ENCODE assay signal across 8 cellular contexts in the genomic region with DNA sequence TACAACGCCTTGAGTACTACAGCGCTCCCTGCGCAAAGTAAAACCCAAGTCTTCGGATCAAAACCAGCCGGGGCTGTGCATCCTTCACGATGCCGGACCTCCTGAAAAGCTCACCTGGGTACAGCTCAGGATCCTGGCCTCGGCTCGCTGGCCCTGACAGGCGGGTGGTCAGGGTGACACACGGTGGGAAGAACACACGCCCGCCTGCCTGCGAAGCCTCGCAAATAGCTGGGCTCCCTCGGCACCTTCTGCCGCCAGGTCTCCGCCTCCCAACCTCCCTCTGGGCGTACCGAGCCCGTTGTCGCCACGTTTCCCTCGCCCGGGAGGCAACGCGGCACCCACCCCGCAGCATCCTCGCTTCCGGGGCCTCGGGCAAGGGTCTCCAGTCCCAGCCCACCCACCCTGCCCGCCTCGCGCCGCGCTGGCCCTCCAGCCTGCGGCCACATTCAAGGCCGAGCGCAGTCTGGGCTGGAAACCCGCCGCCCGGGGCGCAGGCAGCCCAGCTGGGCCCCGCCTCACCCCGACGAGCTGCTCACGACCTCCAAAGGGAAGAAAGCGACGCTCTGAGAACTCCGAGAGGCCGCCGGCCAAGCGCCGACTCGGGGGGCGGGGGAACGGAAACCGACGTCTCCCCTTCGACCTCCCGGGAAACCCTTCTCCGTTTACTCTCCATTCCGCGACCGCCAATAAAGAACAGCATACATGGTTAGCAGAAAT. TPM values are rescaled to one million over a fixed set of nuclear protein-coding genes. Genes with fewer than 3 reads are reported as not detected.
A peak's percentile ranks its signal among the peaks of the same experiment; 100 is the strongest.
DNase-seq lines count a peak whose midpoint lies in the region; ATAC-seq and TF ChIP-seq lines count a peak whose summit lies in the region.

No MANE protein-coding gene starts in this region.

- H3K9ac ChIP-seq in BLaER1: peak overlapping the region; percentile 78

- peak overlapping the region; percentile 86 for H3K4me2 ChIP-seq in BLaER1

- 0 out of 2 replicates have a peak, but pooled peaks cover 4% of the 10 kb centered on the region for H3K36me3 ChIP-seq in BLaER1
- H3K36me3 ChIP-seq in thoracic aorta: no peaks in the 10 kb centered on the region

- peaks cover 52% of the 10 kb centered on the region for H3K4me1 Mint-ChIP-seq in activated naive CD4-positive, alpha-beta T cell treated with anti-CD3 and anti-CD28 coated beads, Interleukin-2, amount 50 U/mL, for 24 hours

- peak; percentile 28 for ATAC-seq in GM19438 (IDR thresholded peaks at IDR 0.05; ENCODE audit: low read depth, unreplicated experiment)
- peak; percentile 3 for ATAC-seq in HG03565 (IDR thresholded peaks at IDR 0.05; ENCODE audit: unreplicated experiment)
- ATAC-seq in omental fat pad (ENCODE audit: low FRiP score): peak; percentile 73
- peak; percentile 37 for ATAC-seq in thoracic aorta (ENCODE audit: insufficient number of reproducible peaks, low FRiP score, low read depth)

- no peaks in the 10 kb centered on the region for H3K9me3 Mint-ChIP-seq in activated naive CD4-positive, alpha-beta T cell treated with anti-CD3 and anti-CD28 coated beads, Interleukin-2, amount 50 U/mL, for 24 hours

- DNase-seq in SKM-1 (lab: John Stamatoyannopoulos, UW; ENCODE audit: unreplicated experiment) (peak; percentile 48), glomerular visceral epithelial cell (ENCODE audit: extremely low spot score) (peak; percentile 72), omental fat pad (ENCODE audit: low spot score) (no peak), thoracic aorta (ENCODE audit: low spot score) (no peak)

- H3K4me1 ChIP-seq in BLaER1 (peaks cover 47% of the 10 kb centered on the region), thoracic aorta (ENCODE audit: control insufficient read depth in 1 of 2, low read depth in 2 of 2) (peaks cover 39 to 67% of the 10 kb centered on the region in 2 donors)

- H3K9me3 ChIP-seq in BLaER1: no peaks in the 10 kb centered on the region
- H3K9me3 ChIP-seq in thoracic aorta: no peaks in the 10 kb centered on the region

- H3K4me3 Mint-ChIP-seq in activated naive CD4-positive, alpha-beta T cell treated with anti-CD3 and anti-CD28 coated beads, Interleukin-2, amount 50 U/mL, for 24 hours: peak overlapping the region; percentile 99

- peaks cover 8% of the 10 kb centered on the region; the same call in 1 of the 2 replicates for H4K20me1 ChIP-seq in BLaER1

- H3K27ac Mint-ChIP-seq in activated naive CD4-positive, alpha-beta T cell treated with anti-CD3 and anti-CD28 coated beads, Interleukin-2, amount 50 U/mL, for 24 hours: peak overlapping the region; percentile 100

- TF ChIP-seq CTCF in omental fat pad (IDR thresholded peaks at IDR 0.05): no peak
- TF ChIP-seq CTCF in thoracic aorta (IDR thresholded peaks at IDR 0.05): no peak

- H3K27ac ChIP-seq in BLaER1: peak overlapping the region; percentile 86
- H3K27ac ChIP-seq in thoracic aorta: peak overlapping the region; percentile 95 to 99

- H3K36me3 Mint-ChIP-seq in activated naive CD4-positive, alpha-beta T cell treated with anti-CD3 and anti-CD28 coated beads, Interleukin-2, amount 50 U/mL, for 24 hours: peaks cover 4% of the 10 kb centered on the region

- H3K4me3 ChIP-seq in BLaER1 (peak overlapping the region; percentile 72), thoracic aorta (peak overlapping the region; percentile 89)

- H3K27me3 ChIP-seq in BLaER1 (no peaks in the 10 kb centered on the region), thoracic aorta (replicated peaks; ENCODE audit: insufficient read depth) (no peaks in the 10 kb centered on the region)

- H3K27me3 Mint-ChIP-seq in activated naive CD4-positive, alpha-beta T cell treated with anti-CD3 and anti-CD28 coated beads, Interleukin-2, amount 50 U/mL, for 24 hours: no peaks in the 10 kb centered on the region

RNA-seq across cellular contexts. Expression of gene PPM1K, which starts 0.5 kb away (rescaled TPM):
- total RNA-seq in omental fat pad (10 to 100 TPM; 13.0 to 18.4 (median 13.9) TPM), thoracic aorta (10 to 100 TPM; 66.3 to 70.8 TPM)

Comparison
In these comparisons a context has a peak if more than half of its experiments do, and no peak if none do; other contexts are left out.
1. ATAC-seq: peak in every context shown above with its lines; median percentile 73 in omental fat pad; 37 in thoracic aorta; 28 in GM19438; 3 in HG03565.
2. DNase-seq: peak in SKM-1 (single experiment) and glomerular visceral epithelial cell (single experiment); none in omental fat pad (single experiment) and thoracic aorta (single experiment).